28 cellular contexts compared by ENCODE assay signal in the genomic region with DNA sequence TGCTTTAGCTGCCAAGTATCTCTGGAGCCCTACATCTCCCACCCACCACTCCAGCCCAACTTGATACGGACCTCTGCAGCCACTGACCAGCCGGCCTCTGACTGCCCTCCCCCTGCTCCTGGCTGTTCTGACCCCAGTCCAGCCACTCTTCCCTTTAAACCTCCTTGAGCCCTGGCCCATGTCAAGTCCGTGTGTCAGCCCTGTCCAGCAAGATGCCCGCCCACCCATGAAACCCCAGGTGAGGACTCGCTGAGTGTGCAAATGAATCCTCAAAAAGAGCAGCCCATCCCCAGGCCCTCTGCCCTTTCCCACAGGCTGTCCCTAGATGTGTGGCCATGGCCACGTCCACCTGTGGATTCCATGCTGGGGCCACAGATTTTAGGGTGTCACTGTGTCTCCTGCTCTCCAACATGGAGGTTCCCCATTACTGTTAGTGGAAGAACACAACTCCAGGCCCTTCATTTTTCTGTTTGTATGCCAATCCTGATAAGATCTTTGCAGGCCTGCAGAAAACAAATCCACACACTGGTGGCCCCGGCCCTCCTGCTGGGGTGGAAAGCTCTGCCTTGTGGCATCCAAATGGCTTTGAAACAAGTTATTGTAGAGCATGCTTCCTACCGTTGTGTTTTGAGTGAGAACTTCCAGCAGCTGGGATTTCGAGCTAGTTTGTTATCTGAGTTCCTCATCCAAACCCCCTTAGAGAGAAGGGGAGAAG. TPM values are rescaled to one million over a fixed set of nuclear protein-coding genes. Genes with fewer than 3 reads are reported as not detected.
DNase-seq lines count a peak whose midpoint lies in the region; ATAC-seq and TF ChIP-seq lines count a peak whose summit lies in the region.
"Had no signal": no experiment of that assay in that cellular context is flagged by ENCODE, and none has a peak within 500 bp of the region (broad histone marks: within the 10 kb centered on the region; RNA-seq: fewer than 3 reads in every experiment).

No MANE protein-coding gene starts in this region.

- no peak overlapping the region for H3K4me3 ChIP-seq in SK-N-SH (ENCODE audit: low read depth in 2 of 2, low read length in 1 of 2)
- H3K4me3 ChIP-seq: esophagus squamous epithelium, gastroesophageal sphincter, GM23338, testis, vagina had no signal

- no peak overlapping the region for H3K9ac ChIP-seq in SK-N-SH

- H3K36me3 Mint-ChIP-seq in CD14-positive monocyte (peaks cover 48 to 62% of the 10 kb centered on the region in 2 donors), nephron progenitor cell (ENCODE audit: low read depth) (peaks cover 40% of the 10 kb centered on the region)
- peaks cover 44% of the 10 kb centered on the region for H3K36me3 Mint-ChIP-seq in activated T-helper 17 cell treated with anti-CD3 and anti-CD28 coated beads, Interleukin-2, amount 50 U/mL, for 72 hours (ENCODE audit: low read depth)
- H3K36me3 Mint-ChIP-seq in CD4-positive, alpha-beta T cell (ENCODE audit: low read depth) = peaks cover 56% of the 10 kb centered on the region

- 87% methylated on average over 9 of the region's 9 CpGs for WGBS in SK-N-SH (ENCODE audit: low lambda C conversion rate)

- DNase-seq in SK-N-SH (peak; percentile 22), CD14-positive monocyte (ENCODE audit: low spot score) (no peak), nephron progenitor cell (no peak), superior temporal gyrus (ENCODE audit: extremely low spot score) (no peak)
- no peak for DNase-seq in CD4-positive, alpha-beta T cell
- DNase-seq: aorta; CD4-positive, alpha-beta memory T cell; central memory CD4-positive, alpha-beta T cell; dermis blood vessel endothelial cell; esophagus squamous epithelium; NCI-H2029; NCI-H524 treated with DMSO at 0.1 percent for 48 hours; NK-92 treated with Interleukin-12 subunit alpha and Interleukin-12 subunit beta, amount 100 ng/mL, for 24 hours; PC-3; SHP77; stimulated activated CD4-positive, alpha-beta T cell treated with anti-CD3 and anti-CD28 coated beads, Interleukin-4, amount 100 ng/mL, for 24 hours; stimulated activated naive CD4-positive, alpha-beta T cell treated with Interleukin-2 at 50 U/mL for 16 hours; SW 1271; T1000; testis had no signal

- peaks cover 20% of the 10 kb centered on the region for H3F3A ChIP-seq in SK-N-SH (replicated peaks; ENCODE audit: insufficient read depth)

- peaks cover 50% of the 10 kb centered on the region for H3K79me2 ChIP-seq in SK-N-SH (ENCODE audit: insufficient read depth)

- POLR2A ChIA-PET in SK-N-SH (lab: Yijun Ruan, JAX) = interaction anchor here (3.1 to 3.4 kb wide), 2 partner anchors 12 kb away, joined by 16 to 25 read pairs; no protein-coding TSS in a partner anchor
- POLR2A ChIA-PET in CD4-positive, alpha-beta T cell (lab: Charles Lee) = no interaction called here

- CTCF ChIA-PET in SK-N-SH (lab: Yijun Ruan, JAX) = interaction anchor here (0.7 to 6.9 kb wide), 5 partner anchors 11 to 80 kb away, joined by 3 to 42 read pairs (median 8); no protein-coding TSS in a partner anchor
- CTCF ChIA-PET in CD4-positive, alpha-beta T cell (lab: Charles Lee) = no interaction called here

- H3K9me2 ChIP-seq in SK-N-SH = no peaks in the 10 kb centered on the region

- no peak overlapping the region for H2AFZ ChIP-seq in SK-N-SH (ENCODE audit: low read depth)
- H2AFZ ChIP-seq: GM23338 had no signal

- H3K9me3 Mint-ChIP-seq in CD14-positive monocyte = peaks cover 0 to 4% (median 0%) of the 10 kb centered on the region in 7 donors
- H3K9me3 Mint-ChIP-seq in activated T-helper 17 cell treated with anti-CD3 and anti-CD28 coated beads, Interleukin-2, amount 50 U/mL, for 72 hours = no peaks in the 10 kb centered on the region
- H3K9me3 Mint-ChIP-seq in nephron progenitor cell = no peaks in the 10 kb centered on the region
- no peaks in the 10 kb centered on the region for H3K9me3 Mint-ChIP-seq in CD4-positive, alpha-beta T cell
- H3K9me3 Mint-ChIP-seq: activated naive CD4-positive, alpha-beta T cell treated with anti-CD3 and anti-CD28 coated beads, Interleukin-2, amount 50 U/mL, for 72 hours; GM23338 had no signal

- ATAC-seq in SK-N-SH treated with all-trans-retinoic acid at 6 μM for 48 hours = no peak
- ATAC-seq in activated T-helper 17 cell treated with anti-CD3 and anti-CD28 coated beads, Interleukin-2, amount 50 U/mL, for 72 hours (replicated peaks) = no peak
- no peak for ATAC-seq in CD4-positive, alpha-beta T cell (ENCODE audit: poor library complexity)
- no peak for ATAC-seq in GM18519 (IDR thresholded peaks at IDR 0.05; ENCODE audit: low FRiP score, unreplicated experiment)
- ATAC-seq: activated naive CD4-positive, alpha-beta T cell treated with anti-CD3 and anti-CD28 coated beads, Interleukin-2, amount 50 U/mL, for 72 hours; gastroesophageal sphincter; GM23338; PC-3; sciatic nerve had no signal

- no peaks in the 10 kb centered on the region for H3K27me3 ChIP-seq in SK-N-SH (ENCODE audit: insufficient read depth)
- no peaks in the 10 kb centered on the region for H3K27me3 ChIP-seq in CD4-positive, alpha-beta T cell (ENCODE audit: control insufficient read depth, insufficient read depth, low read length)
- H3K27me3 ChIP-seq: esophagus squamous epithelium, gastroesophageal sphincter, testis, vagina had no signal

- H3K36me3 ChIP-seq in SK-N-SH (replicated peaks in 1 of 2; ENCODE audit: control insufficient read depth in 1 of 2, insufficient read depth in 2 of 2, low read length in 1 of 2) = peaks cover 18% of the 10 kb centered on the region in 2 experiments
- H3K36me3 ChIP-seq: vagina had no signal

- TF ChIP-seq EP300 in SK-N-SH (IDR thresholded peaks at IDR 0.05; ENCODE audit: borderline replicate concordance in 1 of 2, low read depth in 1 of 2, low read length in 1 of 2) = peak in 1 of 2 experiments; percentile 39; a peak in 1 of 4 replicates

- no peak for TF ChIP-seq RAD21 in SK-N-SH (IDR thresholded peaks at IDR 0.05; ENCODE audit: low read length)

- intact Hi-C loops in CD14-positive monocyte (cut with micrococcal nuclease) = loop anchor here in 1 of 2 donors (5.0 kb wide), 1 partner anchor 77 kb away; no protein-coding TSS in a partner anchor
- intact Hi-C loops in CD4-positive, alpha-beta T cell (cut with DNase I, micrococcal nuclease) = no loop called here

- H3K4me1 Mint-ChIP-seq in CD14-positive monocyte (peaks cover 49% of the 10 kb centered on the region), nephron progenitor cell (peaks cover 65% of the 10 kb centered on the region)
- peaks cover 27% of the 10 kb centered on the region for H3K4me1 Mint-ChIP-seq in activated T-helper 17 cell treated with anti-CD3 and anti-CD28 coated beads, Interleukin-2, amount 50 U/mL, for 72 hours
- peaks cover 33% of the 10 kb centered on the region for H3K4me1 Mint-ChIP-seq in CD4-positive, alpha-beta T cell (ENCODE audit: low read depth)

- H3K4me3 Mint-ChIP-seq in CD14-positive monocyte = no peak overlapping the region
- H3K4me3 Mint-ChIP-seq in activated T-helper 17 cell treated with anti-CD3 and anti-CD28 coated beads, Interleukin-2, amount 50 U/mL, for 72 hours = no peak overlapping the region
- no peak overlapping the region for H3K4me3 Mint-ChIP-seq in nephron progenitor cell
- no peak overlapping the region for H3K4me3 Mint-ChIP-seq in CD4-positive, alpha-beta T cell
- H3K4me3 Mint-ChIP-seq: CD4-positive, alpha-beta memory T cell; GM23338 had no signal

- H3K27ac Mint-ChIP-seq in CD14-positive monocyte = peak overlapping the region in 4 of 7 donors; percentile 25 to 73 (median 34)
- H3K27ac Mint-ChIP-seq in activated T-helper 17 cell treated with anti-CD3 and anti-CD28 coated beads, Interleukin-2, amount 50 U/mL, for 72 hours = peak overlapping the region; percentile 48
- peak overlapping the region; percentile 22 for H3K27ac Mint-ChIP-seq in nephron progenitor cell
- H3K27ac Mint-ChIP-seq in CD4-positive, alpha-beta T cell = no peak overlapping the region
- H3K27ac Mint-ChIP-seq: GM23338 had no signal

- peaks cover 31 to 86% of the 10 kb centered on the region in 2 experiments for H3K4me1 ChIP-seq in SK-N-SH (ENCODE audit: control insufficient read depth in 1 of 2, insufficient read depth in 2 of 2, low read depth in 1 of 2, low read length in 1 of 2)

- no peak overlapping the region for H3K4me2 ChIP-seq in SK-N-SH
- H3K4me2 ChIP-seq: GM23338 had no signal

- TF ChIP-seq CTCF in SK-N-SH (IDR thresholded peaks at IDR 0.05) (no peak), CD14-positive monocyte (IDR thresholded peaks at IDR 0.05) (no peak), nephron progenitor cell (IDR thresholded peaks at IDR 0.05) (no peak)
- TF ChIP-seq CTCF in CD4-positive, alpha-beta T cell (IDR thresholded peaks at IDR 0.05) = no peak

- H3K27ac ChIP-seq in SK-N-SH (ENCODE audit: low read depth in 2 of 2, low read length in 1 of 2) = peak overlapping the region in 1 of 2 experiments; percentile 100; a peak in 2 of 4 replicates
- no peak overlapping the region for H3K27ac ChIP-seq in CD4-positive, alpha-beta T cell (ENCODE audit: low read depth, low read length)
- H3K27ac ChIP-seq: esophagus squamous epithelium, gastroesophageal sphincter, testis, vagina had no signal

- H3K9me3 ChIP-seq in SK-N-SH = no peaks in the 10 kb centered on the region
- H3K9me3 ChIP-seq in CD4-positive, alpha-beta T cell (ENCODE audit: control insufficient read depth, low read length) = no peaks in the 10 kb centered on the region
- H3K9me3 ChIP-seq: esophagus squamous epithelium, gastroesophageal sphincter, testis, vagina had no signal

- H3K27me3 Mint-ChIP-seq in CD14-positive monocyte (ENCODE audit: low read depth in 3 of 3) (peaks cover 2% of the 10 kb centered on the region in 3 donors), nephron progenitor cell (ENCODE audit: low read depth, poor library complexity) (no peaks in the 10 kb centered on the region)
- no peaks in the 10 kb centered on the region for H3K27me3 Mint-ChIP-seq in activated T-helper 17 cell treated with anti-CD3 and anti-CD28 coated beads, Interleukin-2, amount 50 U/mL, for 72 hours
- no peaks in the 10 kb centered on the region for H3K27me3 Mint-ChIP-seq in CD4-positive, alpha-beta T cell
- H3K27me3 Mint-ChIP-seq: CD4-positive, alpha-beta memory T cell had no signal

- peaks cover 2% of the 10 kb centered on the region; the same call in 1 of the 2 replicates for H4K20me1 ChIP-seq in SK-N-SH (ENCODE audit: insufficient read depth)

TF ChIP-seq in SK-N-SH, 30 proteins besides CTCF, POLR2A, EP300 and RAD21 (continues in another document):
- TF ChIP-seq GATA2 (CRISPR knock-in tag; IDR thresholded peaks at IDR 0.05) (peak; percentile 53), FOXM1 (IDR thresholded peaks at IDR 0.05; ENCODE audit: low read depth) (no peak), RCOR1 (IDR thresholded peaks at IDR 0.05; ENCODE audit: low read length) (peak; percentile 50; the same call in 1 of the 2 replicates)

RNA-seq across cellular contexts. Expression of a gene that starts 22.7 kb away (rescaled TPM):
- polyA plus RNA-seq in SK-N-SH (2012; rRNA removed) (9.3 and 12.0 TPM in 2 replicates), CD14-positive monocyte (1 to 10 TPM; 5.8 to 6.5 TPM)
- 5.1 and 9.7 TPM in 2 replicates for polyA plus RNA-seq in SK-N-SH (2012; cell fraction: cytosol; rRNA removed)
- 22.5 and 26.1 TPM in 2 replicates for polyA plus RNA-seq in SK-N-SH (2012; cell fraction: nucleus; rRNA removed)
- 10 to 100 TPM; 25.9 to 47.8 TPM for total RNA-seq in activated T-helper 17 cell treated with anti-CD3 and anti-CD28 coated beads, Interleukin-2, amount 50 U/mL, for 72 hours
- total RNA-seq in CD4-positive, alpha-beta T cell = 10 to 100 TPM; 15.5 to 16.4 TPM
